Comparison of ENCODE assay signal across 1 cellular context in the genomic region with DNA sequence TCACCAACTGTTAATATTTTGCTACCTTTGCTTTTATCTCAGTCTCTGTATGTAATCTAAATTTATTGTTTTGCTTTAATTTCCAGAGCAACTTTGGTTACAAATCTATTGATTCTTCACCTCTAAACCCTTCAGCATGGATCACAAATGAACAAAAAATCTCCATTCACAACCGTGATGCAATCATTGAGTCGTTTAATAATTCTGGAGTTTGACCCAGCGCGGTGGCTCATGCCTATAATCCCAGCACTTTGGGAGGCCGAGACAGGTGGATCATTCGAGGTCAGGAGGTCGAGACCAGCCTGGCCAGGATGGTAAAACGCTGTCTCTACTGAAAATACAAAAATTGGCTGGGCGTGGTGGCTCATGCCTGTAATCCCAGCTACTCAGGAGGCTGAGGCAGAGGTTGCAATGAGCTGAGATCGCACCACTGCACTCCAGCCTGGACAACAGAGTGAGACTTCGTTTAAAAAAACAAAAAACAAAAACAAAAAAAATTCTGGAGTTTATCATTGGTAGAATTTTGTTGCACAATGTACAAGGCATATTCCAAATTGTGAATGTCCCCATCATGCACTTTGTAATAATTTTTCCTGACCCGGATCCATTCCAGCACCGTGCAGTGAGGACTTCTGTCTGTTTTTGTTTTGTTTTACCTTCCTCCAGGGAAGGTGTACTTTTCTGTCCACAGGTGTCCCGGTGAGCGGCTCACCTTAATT.
TF ChIP-seq lines count a peak whose summit lies in the region.

No MANE protein-coding gene starts in this region.

TF ChIP-seq in K562, 482 proteins besides CTCF, POLR2A, EP300 and RAD21:
- TF ChIP-seq SNAPC5 (CRISPR knock-in tag; IDR thresholded peaks at IDR 0.05) (no peak), CEBPG (CRISPR knock-in tag; IDR thresholded peaks at IDR 0.05) (peak; percentile 33; the same call in 1 of the 2 replicates), CEBPG (tag; conservative IDR thresholded peaks at IDR 0.05 in 1 of 2, IDR thresholded peaks at IDR 0.05 in 1 of 2) (peak; percentile 46 to 60; a peak in 2 of 4 replicates), TAF15 (IDR thresholded peaks at IDR 0.05; ENCODE audit: low read depth, low read length) (no peak), AFF4 (CRISPR knock-in tag; IDR thresholded peaks at IDR 0.05) (peak; percentile 55; the same call in 1 of the 2 replicates), RBFOX2 (IDR thresholded peaks at IDR 0.05; ENCODE audit: low read depth, low read length) (no peak)
- TF ChIP-seq, protein P1, sequence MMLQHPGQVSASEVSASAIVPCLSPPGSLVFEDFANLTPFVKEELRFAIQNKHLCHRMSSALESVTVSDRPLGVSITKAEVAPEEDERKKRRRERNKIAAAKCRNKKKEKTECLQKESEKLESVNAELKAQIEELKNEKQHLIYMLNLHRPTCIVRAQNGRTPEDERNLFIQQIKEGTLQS (IDR thresholded peaks at IDR 0.05), result peak; percentile 45
- TF ChIP-seq, protein P1 (CRISPR knock-in tag; conservative IDR thresholded peaks at IDR 0.05), result no peak
TF ChIP-seq in K562: peak in this region for 3.
